ENCODE assay signal across 16 cellular contexts in genomic region chr16:72637306-72637705, GRCh38.
DNase-seq lines count a peak whose midpoint lies in the region; ATAC-seq and TF ChIP-seq lines count a peak whose summit lies in the region.
"Had no signal": no experiment of that assay in that cellular context is flagged by ENCODE, and none has a peak within 500 bp of the region (broad histone marks: within the 10 kb centered on the region; RNA-seq: fewer than 3 reads in every experiment).

No MANE protein-coding gene starts in this region.

- H3K9me2 ChIP-seq in SK-N-SH, result no peaks in the 10 kb centered on the region

- peaks cover 39% of the 10 kb centered on the region for H3K9me3 Mint-ChIP-seq in chondrocyte (ENCODE audit: low read depth)

- CTCF ChIA-PET in SK-N-SH (lab: Yijun Ruan, JAX), result interaction anchor here (0.7 kb wide), 1 partner anchor 1079 kb away, joined by 3 read pairs; no protein-coding TSS in a partner anchor

- peaks cover 13% of the 10 kb centered on the region for H3K36me3 Mint-ChIP-seq in chondrocyte (ENCODE audit: low read depth)

- H4K20me1 ChIP-seq in SK-N-SH (ENCODE audit: insufficient read depth) (no peaks in the 10 kb centered on the region), fibroblast of lung (ENCODE audit: control insufficient read depth, extremely low read depth, insufficient read depth, low read length) (no peaks in the 10 kb centered on the region)

- no peak overlapping the region for H3K27ac ChIP-seq in SK-N-SH (ENCODE audit: low read depth in 2 of 2, low read length in 1 of 2)
- H3K27ac ChIP-seq in fibroblast of lung (ENCODE audit: insufficient read depth, low read length), result no peak overlapping the region
- H3K27ac ChIP-seq: suprapubic skin had no signal

- peaks cover 4% of the 10 kb centered on the region for H3F3A ChIP-seq in SK-N-SH (replicated peaks; ENCODE audit: insufficient read depth)

- intact Hi-C loops in cardiac septum (cut with DNase I), result no loop called here

- no peak overlapping the region for H3K4me3 ChIP-seq in SK-N-SH (ENCODE audit: low read depth in 2 of 2, low read length in 1 of 2)
- H3K4me3 ChIP-seq in fibroblast of lung (replicated peaks in 1 of 4; ENCODE audit: control extremely low read depth in 1 of 4, insufficient read depth in 1 of 4, low read depth in 3 of 4, low read length in 4 of 4), result no peak overlapping the region
- no peak overlapping the region for H3K4me3 ChIP-seq in retinal pigment epithelial cell (ENCODE audit: low read length)
- H3K4me3 ChIP-seq: suprapubic skin had no signal

- 50% methylated on average over 1 of the region's 1 CpG for WGBS in SK-N-SH (ENCODE audit: low lambda C conversion rate)

- no peak overlapping the region for H3K27ac Mint-ChIP-seq in chondrocyte (ENCODE audit: unreplicated experiment)
- H3K27ac Mint-ChIP-seq: activated naive CD8-positive, alpha-beta T cell treated with anti-CD3 and anti-CD28 coated beads for 36 hours had no signal

- no peaks in the 10 kb centered on the region for H3K27me3 ChIP-seq in SK-N-SH (ENCODE audit: insufficient read depth)
- no peaks in the 10 kb centered on the region for H3K27me3 ChIP-seq in fibroblast of lung (ENCODE audit: control insufficient read depth, insufficient read depth, low read length)
- H3K27me3 ChIP-seq: suprapubic skin had no signal

- no peak for ATAC-seq in HG03095 (IDR thresholded peaks at IDR 0.05; ENCODE audit: unreplicated experiment)
- ATAC-seq: sciatic nerve had no signal

- no peaks in the 10 kb centered on the region for H3K36me3 ChIP-seq in SK-N-SH (replicated peaks in 1 of 2; ENCODE audit: control insufficient read depth in 1 of 2, insufficient read depth in 2 of 2, low read length in 1 of 2)
- no peaks in the 10 kb centered on the region for H3K36me3 ChIP-seq in fibroblast of lung (ENCODE audit: control insufficient read depth, insufficient read depth, low read length)
- H3K36me3 ChIP-seq: suprapubic skin had no signal

- POLR2A ChIA-PET in SK-N-SH (lab: Yijun Ruan, JAX), result no interaction called here

- H3K4me1 Mint-ChIP-seq in chondrocyte (ENCODE audit: low read depth), result no peaks in the 10 kb centered on the region
- H3K4me1 Mint-ChIP-seq: activated naive CD8-positive, alpha-beta T cell treated with anti-CD3 and anti-CD28 coated beads for 36 hours had no signal

- H3K4me1 ChIP-seq in SK-N-SH (ENCODE audit: control insufficient read depth in 1 of 2, insufficient read depth in 2 of 2, low read depth in 1 of 2, low read length in 1 of 2), result peaks cover 3 to 4% of the 10 kb centered on the region in 2 experiments; a peak in 2 of 4 replicates
- H3K4me1 ChIP-seq in fibroblast of lung (ENCODE audit: control insufficient read depth, extremely low read depth, insufficient read depth, low read length), result no peaks in the 10 kb centered on the region
- H3K4me1 ChIP-seq: suprapubic skin had no signal

- H3K4me2 ChIP-seq in SK-N-SH (no peak overlapping the region), fibroblast of lung (ENCODE audit: extremely low read depth, insufficient read depth, low read length) (no peak overlapping the region)

- peak; percentile 55 for DNase-seq in GM04504 (ENCODE audit: low read depth)
- no peak for DNase-seq in SK-N-SH
- peak; percentile 74 to 79 for DNase-seq in fibroblast of lung (ENCODE audit: low read depth in 2 of 2)
- peak; percentile 22 for DNase-seq in retinal pigment epithelial cell (ENCODE audit: low read depth)
- no peak for DNase-seq in mucosa of gallbladder (ENCODE audit: low spot score)
- DNase-seq in chondrocyte (ENCODE audit: low spot score), result no peak
- DNase-seq in cardiac septum (ENCODE audit: low spot score), result no peak
- DNase-seq: activated naive CD8-positive, alpha-beta T cell treated with anti-CD3 and anti-CD28 coated beads for 36 hours; COR-L47; effector memory CD4-positive, alpha-beta T cell; NCI-H1436; NCI-H69; SIG-M5 had no signal

- no peak for TF ChIP-seq EP300 in SK-N-SH (IDR thresholded peaks at IDR 0.05; ENCODE audit: borderline replicate concordance in 1 of 2, low read depth in 1 of 2, low read length in 1 of 2)

- H3K79me2 ChIP-seq in SK-N-SH (ENCODE audit: insufficient read depth) (no peaks in the 10 kb centered on the region), fibroblast of lung (ENCODE audit: control insufficient read depth, insufficient read depth, low read length) (no peaks in the 10 kb centered on the region)

- H3K9me3 ChIP-seq in SK-N-SH (no peaks in the 10 kb centered on the region), fibroblast of lung (ENCODE audit: control insufficient read depth, insufficient read depth, low read depth, low read length) (no peaks in the 10 kb centered on the region)

- H2AFZ ChIP-seq in SK-N-SH (ENCODE audit: low read depth) (peak overlapping the region; percentile 20; the same call in 1 of the 2 replicates), fibroblast of lung (ENCODE audit: low read length) (no peak overlapping the region)

- no peak overlapping the region for H3K4me3 Mint-ChIP-seq in chondrocyte (ENCODE audit: unreplicated experiment)
- H3K4me3 Mint-ChIP-seq: activated naive CD8-positive, alpha-beta T cell treated with anti-CD3 and anti-CD28 coated beads for 36 hours had no signal

- TF ChIP-seq CTCF in SK-N-SH (IDR thresholded peaks at IDR 0.05), result no peak
- TF ChIP-seq CTCF in fibroblast of lung (conservative IDR thresholded peaks at IDR 0.05 in 1 of 2, IDR thresholded peaks at IDR 0.05 in 1 of 2; ENCODE audit: low read depth in 1 of 2, low read length in 2 of 2), result no peak
- TF ChIP-seq CTCF in retinal pigment epithelial cell (conservative IDR thresholded peaks at IDR 0.05; ENCODE audit: low read depth, low read length), result no peak
- TF ChIP-seq CTCF in chondrocyte (IDR thresholded peaks at IDR 0.05), result no peak

- H3K9ac ChIP-seq in SK-N-SH (no peak overlapping the region), fibroblast of lung (ENCODE audit: insufficient read depth, low read length) (no peak overlapping the region)

- no peak for TF ChIP-seq RAD21 in SK-N-SH (IDR thresholded peaks at IDR 0.05; ENCODE audit: low read length)

- H3K27me3 Mint-ChIP-seq in chondrocyte (ENCODE audit: low read depth), result no peaks in the 10 kb centered on the region
- H3K27me3 Mint-ChIP-seq: activated naive CD8-positive, alpha-beta T cell treated with anti-CD3 and anti-CD28 coated beads for 36 hours had no signal

TF ChIP-seq in SK-N-SH, 30 proteins besides CTCF, POLR2A, EP300 and RAD21:
- TF ChIP-seq SIN3A (IDR thresholded peaks at IDR 0.05; ENCODE audit: borderline replicate concordance, low read depth, low read length) (no peak), GATA2 (CRISPR knock-in tag; IDR thresholded peaks at IDR 0.05) (no peak), PBX3 (IDR thresholded peaks at IDR 0.05) (no peak), NFIC (IDR thresholded peaks at IDR 0.05; ENCODE audit: borderline replicate concordance) (peak; percentile 69), TEAD4 (IDR thresholded peaks at IDR 0.05; ENCODE audit: borderline replicate concordance, insufficient read depth) (no peak), EZH2phosphoT487 (IDR thresholded peaks at IDR 0.05; ENCODE audit: borderline replicate concordance, low read depth) (no peak), JUND (IDR thresholded peaks at IDR 0.05) (peak; percentile 48), MEF2A (IDR thresholded peaks at IDR 0.05; ENCODE audit: borderline replicate concordance, low read depth) (no peak), TCF12 (IDR thresholded peaks at IDR 0.05) (peak; percentile 57), FOSL2 (IDR thresholded peaks at IDR 0.05; ENCODE audit: borderline replicate concordance, low read depth) (peak; percentile 48; the same call in 1 of the 2 replicates)
- TF ChIP-seq, protein P1, sequence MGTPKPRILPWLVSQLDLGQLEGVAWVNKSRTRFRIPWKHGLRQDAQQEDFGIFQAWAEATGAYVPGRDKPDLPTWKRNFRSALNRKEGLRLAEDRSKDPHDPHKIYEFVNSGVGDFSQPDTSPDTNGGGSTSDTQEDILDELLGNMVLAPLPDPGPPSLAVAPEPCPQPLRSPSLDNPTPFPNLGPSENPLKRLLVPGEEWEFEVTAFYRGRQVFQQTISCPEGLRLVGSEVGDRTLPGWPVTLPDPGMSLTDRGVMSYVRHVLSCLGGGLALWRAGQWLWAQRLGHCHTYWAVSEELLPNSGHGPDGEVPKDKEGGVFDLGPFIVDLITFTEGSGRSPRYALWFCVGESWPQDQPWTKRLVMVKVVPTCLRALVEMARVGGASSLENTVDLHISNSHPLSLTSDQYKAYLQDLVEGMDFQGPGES (IDR thresholded peaks at IDR 0.05; ENCODE audit: low read depth, low read length), result no peak
TF ChIP-seq in SK-N-SH: peak in this region for 4.

Comparison
In these comparisons a context has a peak if more than half of its experiments do, and no peak if none do; other contexts are left out.
1. DNase-seq: peak in GM04504 (single experiment), fibroblast of lung (2 of 2) and retinal pigment epithelial cell (single experiment); none in SK-N-SH (single experiment), mucosa of gallbladder (single experiment), chondrocyte (single experiment) and cardiac septum (single experiment).